16 cellular contexts compared by ENCODE assay signal in the genomic region with DNA sequence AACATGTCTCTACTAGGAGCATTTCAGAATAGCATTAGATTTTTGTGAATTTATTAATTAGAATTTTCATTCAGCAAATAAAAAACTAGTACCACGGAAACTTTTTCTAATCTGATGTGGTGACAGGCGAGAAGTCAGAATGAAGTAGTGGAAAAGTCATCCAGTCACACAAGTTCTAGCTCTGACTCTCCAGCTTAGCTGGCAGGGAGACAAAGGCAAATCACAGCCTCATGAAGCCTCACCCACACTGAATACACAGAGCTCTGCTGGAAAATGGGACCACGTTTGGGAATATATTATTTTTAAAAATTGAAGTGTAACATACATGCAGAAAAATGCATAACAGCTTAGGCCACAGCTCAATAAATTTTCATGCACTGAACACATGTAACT.
DNase-seq lines count a peak whose midpoint lies in the region; ATAC-seq and TF ChIP-seq lines count a peak whose summit lies in the region.
"Had no signal": no experiment of that assay in that cellular context is flagged by ENCODE, and none has a peak within 500 bp of the region (broad histone marks: within the 10 kb centered on the region; RNA-seq: fewer than 3 reads in every experiment).

No MANE protein-coding gene starts in this region.

- intact Hi-C loops in thyroid gland (cut with DNase I): no loop called here

- no peak for TF ChIP-seq CTCF in right atrium auricular region (IDR thresholded peaks at IDR 0.05)
- TF ChIP-seq CTCF in thyroid gland (IDR thresholded peaks at IDR 0.05): no peak

- H3K36me3 ChIP-seq in right atrium auricular region: no peaks in the 10 kb centered on the region
- H3K36me3 ChIP-seq in thyroid gland: no peaks in the 10 kb centered on the region

- H3K27ac ChIP-seq in right atrium auricular region: peak overlapping the region; percentile 37 to 70
- no peak overlapping the region for H3K27ac ChIP-seq in thyroid gland
- H3K27ac ChIP-seq: BLaER1 had no signal

- ATAC-seq in esophagus mucosa (peak; percentile 66), GM21529 (IDR thresholded peaks at IDR 0.05; ENCODE audit: unreplicated experiment) (no peak)

- no peak for TF ChIP-seq POLR2A in thyroid gland (IDR thresholded peaks at IDR 0.05)

- DNase-seq in SHP77 treated with DMSO at 0.1 percent for 48 hours (lab: John Stamatoyannopoulos, UW): peak; percentile 27
- DNase-seq in SHP77 (lab: John Stamatoyannopoulos, UW): no peak
- DNase-seq in right atrium auricular region (ENCODE audit: low spot score): no peak
- DNase-seq in thyroid gland: peak; percentile 15 to 29
- DNase-seq in activated effector memory CD4-positive, alpha-beta T cell treated with Interleukin-2 at 50 U/mL for 16 hours: no peak
- no peak for DNase-seq in activated CD4-positive, CD25-positive, alpha-beta regulatory T cell treated with anti-CD3 and anti-CD28 coated beads, Interleukin-2, amount 50 U/mL, for 72 hours
- DNase-seq: Calu3; CD4-positive, alpha-beta memory T cell; GOT3; KBM-7; NCI-H1436; NCI-H1930; NCI-H446 treated with DMSO at 0.1 percent for 48 hours had no signal

- no peak overlapping the region for H3K4me3 ChIP-seq in right atrium auricular region
- H3K4me3 ChIP-seq in thyroid gland (replicated peaks in 1 of 3): no peak overlapping the region
- H3K4me3 ChIP-seq: BLaER1 had no signal

- H3K27me3 ChIP-seq in right atrium auricular region: no peaks in the 10 kb centered on the region
- no peaks in the 10 kb centered on the region for H3K27me3 ChIP-seq in thyroid gland
- H3K27me3 ChIP-seq: BLaER1 had no signal

- WGBS in thyroid gland, 2 donors: 54 to 60% methylated on average over 3 of the region's 3 CpGs

- H3K9me3 ChIP-seq in right atrium auricular region: peaks cover 0 to 5% of the 10 kb centered on the region in 2 donors
- H3K9me3 ChIP-seq in thyroid gland: no peaks in the 10 kb centered on the region

- H3K4me1 ChIP-seq in right atrium auricular region (no peaks in the 10 kb centered on the region), thyroid gland (peaks cover 11 to 15% of the 10 kb centered on the region in 2 donors)
- H3K4me1 ChIP-seq: BLaER1 had no signal

Comparison
In these comparisons a context has a peak if more than half of its experiments do, and no peak if none do; other contexts are left out.
1. DNase-seq: peak in SHP77 treated with DMSO at 0.1 percent for 48 hours (single experiment) and thyroid gland (2 of 2); none in SHP77 (0 of 2), right atrium auricular region (single experiment), activated effector memory CD4-positive, alpha-beta T cell treated with Interleukin-2 at 50 U/mL for 16 hours (single experiment) and activated CD4-positive, CD25-positive, alpha-beta regulatory T cell treated with anti-CD3 and anti-CD28 coated beads, Interleukin-2, amount 50 U/mL, for 72 hours (single experiment).
2. H3K27ac ChIP-seq: peak in right atrium auricular region (2 of 2); none in thyroid gland (0 of 3).